ENCODE assay signal across 1 cellular context in genomic region chr20:62336775-62337557, GRCh38.
TF ChIP-seq lines count a peak whose summit lies in the region.

No MANE protein-coding gene starts in this region.

TF ChIP-seq in GM23338, 12 proteins besides CTCF, POLR2A, EP300 and RAD21 (continued from another document):
- no peak for TF ChIP-seq REST (IDR thresholded peaks at IDR 0.05; ENCODE audit: unreplicated experiment)
- no peak for TF ChIP-seq ZNF114 (CRISPR knock-in tag; IDR thresholded peaks at IDR 0.05)
- TF ChIP-seq POLR2AphosphoS5 (IDR thresholded peaks at IDR 0.05; ENCODE audit: low read depth) = no peak; the same call in 1 of the 2 replicates
- TF ChIP-seq ZNF462 (CRISPR knock-in tag; IDR thresholded peaks at IDR 0.05) = no peak
- no peak for TF ChIP-seq EZH2 (IDR thresholded peaks at IDR 0.05; ENCODE audit: low read depth, unreplicated experiment)
